Comparison of ENCODE assay signal across 21 cellular contexts in genomic region chr16:11986521-11987057, GRCh38. TPM values are rescaled to one million over a fixed set of nuclear protein-coding genes. Genes with fewer than 3 reads are reported as not detected.
DNase-seq lines count a peak whose midpoint lies in the region; TF ChIP-seq lines count a peak whose summit lies in the region.
"Had no signal": no experiment of that assay in that cellular context is flagged by ENCODE, and none has a peak within 500 bp of the region (broad histone marks: within the 10 kb centered on the region; RNA-seq: fewer than 3 reads in every experiment).

No MANE protein-coding gene starts in this region.

- intact Hi-C loops in dendritic cell treated with granulocyte-macrophage colony-stimulating factor and Interleukin-4, amounts not matched to agents 40 ng/mL and 50 ng/mL, for 4 days (cut with micrococcal nuclease) = no loop called here
- intact Hi-C loops in stomach (cut with DNase I; ENCODE audit: low total_unique reads) = no loop called here

- TF ChIP-seq POLR2A in stomach (IDR thresholded peaks at IDR 0.05) = no peak

- 85 to 92% (median 90%) methylated on average over 12 of the region's 12 CpGs for WGBS in stomach, 5 donors

- H3K36me3 Mint-ChIP-seq in dendritic cell treated with granulocyte-macrophage colony-stimulating factor and Interleukin-4, amounts not matched to agents 40 ng/mL and 50 ng/mL, for 4 days (ENCODE audit: low read depth) = peaks cover 86% of the 10 kb centered on the region

- H3K27ac Mint-ChIP-seq in dendritic cell treated with granulocyte-macrophage colony-stimulating factor and Interleukin-4, amounts not matched to agents 40 ng/mL and 50 ng/mL, for 4 days = peak overlapping the region; percentile 30

- H3K4me1 Mint-ChIP-seq in dendritic cell treated with granulocyte-macrophage colony-stimulating factor and Interleukin-4, amounts not matched to agents 40 ng/mL and 50 ng/mL, for 4 days (ENCODE audit: low read depth) = peaks cover 85% of the 10 kb centered on the region

- no peaks in the 10 kb centered on the region for H3K9me3 ChIP-seq in stomach
- H3K9me3 ChIP-seq: A549, Peyer's patch had no signal

- TF ChIP-seq EP300 in stomach (IDR thresholded peaks at IDR 0.05) = no peak

- H3K27ac ChIP-seq in stomach = no peak overlapping the region
- H3K27ac ChIP-seq: A549, C4-2B, Peyer's patch, SK-N-MC had no signal

- TF ChIP-seq CTCF in stomach (IDR thresholded peaks at IDR 0.05) = no peak

- H3K27me3 Mint-ChIP-seq in dendritic cell treated with granulocyte-macrophage colony-stimulating factor and Interleukin-4, amounts not matched to agents 40 ng/mL and 50 ng/mL, for 4 days = no peaks in the 10 kb centered on the region
- H3K27me3 Mint-ChIP-seq: IgD-negative memory B cell had no signal

- H3K4me3 ChIP-seq in stomach = no peak overlapping the region
- H3K4me3 ChIP-seq: A549, Peyer's patch, SK-N-MC had no signal

- no peaks in the 10 kb centered on the region for H3K27me3 ChIP-seq in stomach
- H3K27me3 ChIP-seq: Peyer's patch had no signal

- no peaks in the 10 kb centered on the region for H3K9me3 Mint-ChIP-seq in dendritic cell treated with granulocyte-macrophage colony-stimulating factor and Interleukin-4, amounts not matched to agents 40 ng/mL and 50 ng/mL, for 4 days
- H3K9me3 Mint-ChIP-seq: H9, IgD-negative memory B cell had no signal

- H3K4me3 Mint-ChIP-seq in dendritic cell treated with granulocyte-macrophage colony-stimulating factor and Interleukin-4, amounts not matched to agents 40 ng/mL and 50 ng/mL, for 4 days = no peak overlapping the region
- H3K4me3 Mint-ChIP-seq: H9, IgD-negative memory B cell had no signal

- DNase-seq in DMS 273 (lab: John Stamatoyannopoulos, UW; ENCODE audit: unreplicated experiment) = peak; percentile 59
- DNase-seq in NCI-H2171 treated with DMSO at 0.1 percent for 48 hours (lab: John Stamatoyannopoulos, UW) = peak; percentile 77
- peak; percentile 54 for DNase-seq in non-pigmented ciliary epithelial cell (ENCODE audit: low read depth)
- no peak for DNase-seq in stomach
- DNase-seq in DMS114 treated with DMSO at 0.1 percent for 48 hours (lab: John Stamatoyannopoulos, UW; ENCODE audit: unreplicated experiment) = no peak
- DNase-seq in DMS53 (lab: John Stamatoyannopoulos, UW) = no peak
- DNase-seq: DMS153, H9, NCI-H1105 treated with DMSO at 0.1 percent for 48 hours, NCI-H1694 treated with DMSO at 0.1 percent for 48 hours, NCI-H510A, NCI-H82, Peyer's patch had no signal

- no peaks in the 10 kb centered on the region for H3K36me3 ChIP-seq in stomach
- H3K36me3 ChIP-seq: Peyer's patch had no signal

- peaks cover 0 to 13% (median 4%) of the 10 kb centered on the region in 4 donors for H3K4me1 ChIP-seq in stomach
- H3K4me1 ChIP-seq: A549, Peyer's patch had no signal

RNA-seq across cellular contexts. Expression of gene SNX29, which starts 10.1 kb away (rescaled TPM):
- 10 to 100 TPM; 17.1 to 37.5 (median 18.9) TPM for total RNA-seq in stomach
- polyA plus RNA-seq in stomach = 1 to 10 TPM; 3.0 to 4.7 (median 3.7) TPM

RNA-seq across cellular contexts. Expression of gene TNFRSF17, which starts 21.6 kb away (rescaled TPM):
- 1 to 10 TPM in 1 of 5 donors, not detected in 4; 7.4 TPM for total RNA-seq in stomach
- polyA plus RNA-seq in stomach = 1 to 10 TPM; 1.1 to 2.0 (median 1.6) TPM
- total RNA-seq: H9, HT-29, LHCN-M2, Peyer's patch, Right ventricle myocardium inferior had no signal
- polyA plus RNA-seq: A549 had no signal

RNA-seq across cellular contexts. Expression of gene NPIPB2, which starts 44.7 kb away (rescaled TPM):
- 10 to 100 TPM in 4 of 5 donors, 1 to 10 TPM in 1; 1.7 to 55.8 (median 29.4) TPM for total RNA-seq in stomach
- 1 to 10 TPM; 1.8 to 8.1 (median 3.1) TPM for polyA plus RNA-seq in stomach

Comparison
In these comparisons a context has a peak if more than half of its experiments do, and no peak if none do; other contexts are left out.
1. DNase-seq: peak in DMS 273 (single experiment), NCI-H2171 treated with DMSO at 0.1 percent for 48 hours (single experiment) and non-pigmented ciliary epithelial cell (single experiment); none in stomach (single experiment), DMS114 treated with DMSO at 0.1 percent for 48 hours (single experiment) and DMS53 (single experiment).